ENCODE assay signal across 10 cellular contexts in genomic region chr6:5764401-5764955, GRCh38.
A peak's percentile ranks its signal among the peaks of the same experiment; 100 is the strongest.
DNase-seq lines count a peak whose midpoint lies in the region; ATAC-seq, FAIRE-seq and TF ChIP-seq lines count a peak whose summit lies in the region.
"Had no signal": no experiment of that assay in that cellular context is flagged by ENCODE, and none has a peak within 500 bp of the region (broad histone marks: within the 10 kb centered on the region; RNA-seq: fewer than 3 reads in every experiment).

No MANE protein-coding gene starts in this region.

- peak overlapping the region; percentile 7 for H3K4me3 ChIP-seq in epithelial cell of proximal tubule (ENCODE audit: low read depth, low read length)
- H3K4me3 ChIP-seq in MM.1S (ENCODE audit: low read length): no peak overlapping the region
- no peak overlapping the region for H3K4me3 ChIP-seq in pancreas

- no peak overlapping the region for H3K27ac ChIP-seq in MM.1S (ENCODE audit: low read length)
- no peak overlapping the region for H3K27ac ChIP-seq in pancreas

- CTCF ChIA-PET in GM10248 (lab: Yijun Ruan, JAX): interaction anchor here (1.1 to 1.5 kb wide), 2 partner anchors 11 to 16 kb away, joined by 4 to 5 read pairs; no protein-coding TSS in a partner anchor

- no peaks in the 10 kb centered on the region for H3K4me1 ChIP-seq in MM.1S (ENCODE audit: low read length)
- H3K4me1 ChIP-seq in pancreas: no peaks in the 10 kb centered on the region

- H3K27me3 ChIP-seq in MM.1S (replicated peaks; ENCODE audit: insufficient read depth, low read length) (no peaks in the 10 kb centered on the region), pancreas (no peaks in the 10 kb centered on the region)

- DNase-seq in GM10248 (ENCODE audit: extremely low spot score) (peak; percentile 55), epithelial cell of proximal tubule (ENCODE audit: low read depth) (peak; percentile 38), nucleus accumbens (lab: John Stamatoyannopoulos, UW) (peak in 29 of 56 donors; percentile 4 to 54 (median 30)), MM.1S (no peak), EL (no peak), pancreas (no peak)
- DNase-seq in activated CD8-positive, alpha-beta memory T cell treated with anti-CD3 and anti-CD28 coated beads for 24 hours: no peak
- DNase-seq: NCI-H2171 treated with DMSO at 0.1 percent for 48 hours had no signal

- no peak overlapping the region for H3K9ac ChIP-seq in MM.1S (ENCODE audit: low read length)

- H2AFZ ChIP-seq in MM.1S (ENCODE audit: low read length): no peak overlapping the region

- H3F3A ChIP-seq in MM.1S (ENCODE audit: insufficient read depth, low read length): no peaks in the 10 kb centered on the region

- H3K9me3 ChIP-seq in MM.1S (replicated peaks; ENCODE audit: insufficient read depth, low read length): no peaks in the 10 kb centered on the region
- no peaks in the 10 kb centered on the region for H3K9me3 ChIP-seq in pancreas

- intact Hi-C loops in pancreas (cut with DNase I): no loop called here

- WGBS in pancreas, 2 donors: 91% methylated on average over 9 of the region's 9 CpGs

- H3K9me2 ChIP-seq in MM.1S (replicated peaks; ENCODE audit: insufficient read depth, low read length): no peaks in the 10 kb centered on the region

- no peaks in the 10 kb centered on the region for H3K79me2 ChIP-seq in MM.1S (ENCODE audit: low read length)

- ATAC-seq in HG03060 (IDR thresholded peaks at IDR 0.05; ENCODE audit: low read depth, unreplicated experiment) (peak; percentile 46), pancreas (no peak)

- TF ChIP-seq CTCF in GM10248 (IDR thresholded peaks at IDR 0.05; ENCODE audit: control extremely low read depth, extremely low read depth, low read depth, missing control alignments) (no peak), epithelial cell of proximal tubule (conservative IDR thresholded peaks at IDR 0.05; ENCODE audit: low read depth, low read length) (no peak), MM.1S (IDR thresholded peaks at IDR 0.05; ENCODE audit: low read length) (no peak), pancreas (IDR thresholded peaks at IDR 0.05) (no peak)

- no peaks in the 10 kb centered on the region for H4K20me1 ChIP-seq in MM.1S (ENCODE audit: insufficient read depth, low read length)

- FAIRE-seq in pancreas (lab: Jason Lieb, UNC): no peak
- FAIRE-seq: colon had no signal

- no peaks in the 10 kb centered on the region for H3K36me3 ChIP-seq in MM.1S (replicated peaks; ENCODE audit: insufficient read depth, low read length)
- H3K36me3 ChIP-seq in pancreas: no peaks in the 10 kb centered on the region

- POLR2A ChIA-PET in GM10248 (lab: Yijun Ruan, JAX): no interaction called here

- H3K4me2 ChIP-seq in MM.1S (ENCODE audit: low read depth, low read length): no peak overlapping the region

Comparison
In these comparisons a context has a peak if more than half of its experiments do, and no peak if none do; other contexts are left out.
1. DNase-seq: peak in GM10248 (single experiment), epithelial cell of proximal tubule (single experiment) and nucleus accumbens (29 of 56); none in activated CD8-positive, alpha-beta memory T cell treated with anti-CD3 and anti-CD28 coated beads for 24 hours (single experiment), MM.1S (single experiment), EL (single experiment) and pancreas (0 of 6).